In the genomic region with DNA sequence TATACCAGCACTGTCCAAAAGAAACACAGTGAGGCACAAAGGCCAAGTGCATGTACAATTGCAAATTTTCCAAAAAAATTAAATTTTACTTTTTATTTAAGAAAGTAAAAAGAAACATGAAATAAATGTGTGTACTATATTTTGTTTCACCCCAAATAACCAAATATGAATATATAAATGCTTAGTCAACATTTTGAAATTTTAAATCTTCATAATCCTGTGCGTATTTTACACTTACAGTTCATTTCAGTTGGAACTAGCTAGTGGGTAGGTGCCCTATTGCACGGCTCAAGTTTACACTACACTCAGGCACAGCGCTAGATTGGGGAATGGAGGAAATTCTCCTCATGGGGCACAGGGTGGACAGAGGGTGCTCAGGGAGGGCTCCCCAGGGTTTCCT, we compare ENCODE assay signal across 7 cellular contexts. TPM values are rescaled to one million over a fixed set of nuclear protein-coding genes. Genes with fewer than 3 reads are reported as not detected.
DNase-seq lines count a peak whose midpoint lies in the region; ATAC-seq and TF ChIP-seq lines count a peak whose summit lies in the region.
"Had no signal": no experiment of that assay in that cellular context is flagged by ENCODE, and none has a peak within 500 bp of the region (broad histone marks: within the 10 kb centered on the region; RNA-seq: fewer than 3 reads in every experiment).

No MANE protein-coding gene starts in this region.

- H3K27ac ChIP-seq in HUES48 (ENCODE audit: low read depth, low read length) (no peak overlapping the region), dorsolateral prefrontal cortex (no peak overlapping the region)

- no peak for TF ChIP-seq CTCF in dorsolateral prefrontal cortex (IDR thresholded peaks at IDR 0.05 in 54 of 56, conservative IDR thresholded peaks at IDR 0.05 in 2 of 56; ENCODE audit: low read depth in 1 of 56, partially characterized antibody in 56 of 56)

- peaks cover 2% of the 10 kb centered on the region; the same call in 1 of the 2 replicates for H3K9me3 ChIP-seq in HUES48 (ENCODE audit: control insufficient read depth, insufficient read depth, low read length)
- H3K9me3 ChIP-seq in skeletal muscle satellite cell (replicated peaks; ENCODE audit: low read length) = no peaks in the 10 kb centered on the region

- no peak for ATAC-seq in HG02973 (IDR thresholded peaks at IDR 0.05; ENCODE audit: unreplicated experiment)

- DNase-seq in dorsolateral prefrontal cortex = no peak
- DNase-seq in NCI-H1417 (lab: John Stamatoyannopoulos, UW) = no peak
- no peak for DNase-seq in middle frontal gyrus (ENCODE audit: extremely low spot score, low spot score)
- DNase-seq: NCI-H748 treated with DMSO at 0.1 percent for 48 hours had no signal

- peaks cover 10% of the 10 kb centered on the region for H3K4me1 ChIP-seq in HUES48 (ENCODE audit: control insufficient read depth, insufficient read depth, low read length)
- H3K4me1 ChIP-seq in skeletal muscle satellite cell (ENCODE audit: control insufficient read depth, insufficient read depth, low read length) = peaks cover 23% of the 10 kb centered on the region

- H3K36me3 ChIP-seq in HUES48 (ENCODE audit: control insufficient read depth, insufficient read depth, low read length) (peaks cover 16% of the 10 kb centered on the region), skeletal muscle satellite cell (ENCODE audit: insufficient read depth, low read length) (peaks cover 21% of the 10 kb centered on the region)

- intact Hi-C loops in dorsolateral prefrontal cortex (cut with DNase I) = no loop called here

- H3K4me2 ChIP-seq in skeletal muscle satellite cell (ENCODE audit: low read length) = peak overlapping the region; percentile 79

- H3K27me3 ChIP-seq in HUES48 (ENCODE audit: control insufficient read depth, insufficient read depth, low read length) = no peaks in the 10 kb centered on the region
- H3K27me3 ChIP-seq in dorsolateral prefrontal cortex = no peaks in the 10 kb centered on the region
- no peaks in the 10 kb centered on the region for H3K27me3 ChIP-seq in skeletal muscle satellite cell (ENCODE audit: control insufficient read depth, insufficient read depth, low read length)

- H3K4me3 ChIP-seq in HUES48 (ENCODE audit: low read depth, low read length) (peak overlapping the region; percentile 73; the same call in 1 of the 2 replicates), dorsolateral prefrontal cortex (peak overlapping the region in 30 of 59 donors; percentile 60 to 85 (median 74)), skeletal muscle satellite cell (ENCODE audit: low read length) (peak overlapping the region; percentile 80)

- no peak overlapping the region for H3K9ac ChIP-seq in HUES48 (ENCODE audit: low read depth, low read length)
- peak overlapping the region; percentile 91 for H3K9ac ChIP-seq in skeletal muscle satellite cell (ENCODE audit: low read depth, low read length)

RNA-seq across cellular contexts. Expression of a gene that starts 18.0 kb away (rescaled TPM):
- total RNA-seq in dorsolateral prefrontal cortex = 10 to 100 TPM in 114 of 120 experiments, 1 to 10 TPM in 6; 8.6 to 39.2 (median 16.9) TPM
- 9.0 and 11.9 TPM in 2 replicates for total RNA-seq in skeletal muscle satellite cell (2012; rRNA removed)

RNA-seq across cellular contexts. Expression of a gene that starts 20.3 kb away (rescaled TPM):
- total RNA-seq in dorsolateral prefrontal cortex = 10 to 100 TPM in 87 of 120 experiments, 1 to 10 TPM in 33; 5.7 to 21.3 (median 11.8) TPM
- 7.2 and 10.6 TPM in 2 replicates for total RNA-seq in skeletal muscle satellite cell (2012; rRNA removed)

RNA-seq across cellular contexts. Expression of a gene that starts 35.4 kb away (rescaled TPM):
- total RNA-seq in dorsolateral prefrontal cortex = 10 to 100 TPM; 16.0 to 33.4 (median 24.3) TPM
- total RNA-seq in skeletal muscle satellite cell (2012; rRNA removed) = 13.2 and 13.3 TPM in 2 replicates

RNA-seq across cellular contexts. Expression of a gene that starts 39.4 kb away (rescaled TPM):
- 10 to 100 TPM in 15 of 120 experiments, 1 to 10 TPM in 105; 1.7 to 16.5 (median 6.1) TPM for total RNA-seq in dorsolateral prefrontal cortex
- total RNA-seq in skeletal muscle satellite cell (2012; rRNA removed) = 4.6 and 5.7 TPM in 2 replicates

RNA-seq across cellular contexts. Expression of a gene that starts 57.3 kb away (rescaled TPM):
- total RNA-seq in dorsolateral prefrontal cortex = 10 to 100 TPM in 56 of 120 experiments, 1 to 10 TPM in 64; 3.8 to 30.1 (median 9.7) TPM
- total RNA-seq in skeletal muscle satellite cell (2012; rRNA removed) = 14.2 and 14.4 TPM in 2 replicates
